23 cellular contexts compared by ENCODE assay signal in the genomic region with DNA sequence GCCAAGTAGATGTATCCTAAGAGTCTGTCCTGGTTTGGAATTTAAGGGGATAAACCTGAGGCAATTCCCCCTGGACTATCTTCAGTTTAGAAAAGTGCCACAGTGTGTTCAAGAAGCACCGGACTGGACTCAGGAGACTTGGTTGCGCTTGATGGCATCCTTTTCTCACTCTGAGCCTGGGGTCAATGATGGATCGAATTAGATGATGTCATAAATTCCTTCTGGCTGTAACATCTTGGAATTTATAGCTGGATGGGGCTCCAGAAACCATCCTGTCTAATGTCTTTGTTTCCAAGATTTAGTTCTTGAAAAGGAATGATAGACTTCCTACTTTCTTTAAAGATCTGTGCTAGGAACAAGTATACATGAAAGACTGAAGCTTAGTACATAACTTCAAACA.
A peak's percentile ranks its signal among the peaks of the same experiment; 100 is the strongest.
DNase-seq lines count a peak whose midpoint lies in the region; ATAC-seq and TF ChIP-seq lines count a peak whose summit lies in the region.
"Had no signal": no experiment of that assay in that cellular context is flagged by ENCODE, and none has a peak within 500 bp of the region (broad histone marks: within the 10 kb centered on the region; RNA-seq: fewer than 3 reads in every experiment).

No MANE protein-coding gene starts in this region.

- intact Hi-C loops in ovary (cut with DNase I): no loop called here

- H3K4me1 Mint-ChIP-seq in chondrocyte (ENCODE audit: low read depth): peaks cover 45% of the 10 kb centered on the region
- peaks cover 34% of the 10 kb centered on the region for H3K4me1 Mint-ChIP-seq in mesothelial cell of epicardium

- no peak for TF ChIP-seq EP300 in ovary (IDR thresholded peaks at IDR 0.05)

- H3K27me3 ChIP-seq in ovary: no peaks in the 10 kb centered on the region
- H3K27me3 ChIP-seq: esophagus squamous epithelium, SJSA1, suprapubic skin, uterus had no signal

- H3K9me3 ChIP-seq in ovary: no peaks in the 10 kb centered on the region
- H3K9me3 ChIP-seq: esophagus squamous epithelium, SJSA1, suprapubic skin, uterus had no signal

- peak; percentile 17 for DNase-seq in ACHN
- peak; percentile 18 for DNase-seq in HCEC 1CT
- DNase-seq in chondrocyte (ENCODE audit: low spot score): no peak
- DNase-seq in mesothelial cell of epicardium (ENCODE audit: low spot score in 2 of 2, unreplicated experiment in 2 of 2): no peak
- no peak for DNase-seq in stimulated activated naive CD4-positive, alpha-beta T cell treated with Interleukin-2 at 50 U/mL for 16 hours (lab: John Stamatoyannopoulos, UW)
- no peak for DNase-seq in left lobe of liver (ENCODE audit: low spot score)
- DNase-seq in DMS79 (lab: John Stamatoyannopoulos, UW): no peak
- no peak for DNase-seq in ovary
- DNase-seq: activated CD4-positive, alpha-beta memory T cell treated with anti-CD3 and anti-CD28 coated beads, Interleukin-2, amount 10 ng/mL, durations not matched to agents 7 days and 5 days; activated naive CD4-positive, alpha-beta T cell treated with Interleukin-2 at 50 U/mL for 16 hours; anterior cingulate cortex; central memory CD4-positive, alpha-beta T cell; effector CD8-positive, alpha-beta T cell; esophagus squamous epithelium; glutamatergic neuron; H7; left colon; NCI-H1105; NCI-H2081 treated with DMSO at 0.1 percent for 48 hours; uterus had no signal

- no peak for TF ChIP-seq POLR2A in ovary (IDR thresholded peaks at IDR 0.05)

- no peak for TF ChIP-seq CTCF in chondrocyte (IDR thresholded peaks at IDR 0.05)
- TF ChIP-seq CTCF in mesothelial cell of epicardium (IDR thresholded peaks at IDR 0.05; ENCODE audit: unreplicated experiment): no peak
- no peak for TF ChIP-seq CTCF in ovary (IDR thresholded peaks at IDR 0.05)

- 90 to 94% (median 93%) methylated on average over 3 of the region's 3 CpGs for WGBS in ovary, 3 donors

- no peaks in the 10 kb centered on the region for H3K27me3 Mint-ChIP-seq in chondrocyte (ENCODE audit: low read depth)
- H3K27me3 Mint-ChIP-seq in mesothelial cell of epicardium (ENCODE audit: low read depth): no peaks in the 10 kb centered on the region
- H3K27me3 Mint-ChIP-seq: activated CD4-positive, alpha-beta memory T cell treated with anti-CD3 and anti-CD28 coated beads, Interleukin-2, amount 10 ng/mL, durations not matched to agents 7 days and 5 days had no signal

- H3K36me3 Mint-ChIP-seq in chondrocyte (ENCODE audit: low read depth) (peaks cover 4% of the 10 kb centered on the region), mesothelial cell of epicardium (peaks cover 4% of the 10 kb centered on the region)

- H3K9me3 Mint-ChIP-seq in chondrocyte (ENCODE audit: low read depth): peaks cover 3% of the 10 kb centered on the region
- no peaks in the 10 kb centered on the region for H3K9me3 Mint-ChIP-seq in mesothelial cell of epicardium

- no peak overlapping the region for H3K27ac ChIP-seq in ovary
- H3K27ac ChIP-seq: esophagus squamous epithelium, SJSA1, suprapubic skin, uterus, VCaP had no signal

- H3K36me3 ChIP-seq in ovary: no peaks in the 10 kb centered on the region
- H3K36me3 ChIP-seq: esophagus squamous epithelium, suprapubic skin, uterus had no signal

- peak overlapping the region; percentile 63 for H3K27ac Mint-ChIP-seq in chondrocyte (ENCODE audit: unreplicated experiment)
- peak overlapping the region; percentile 49 for H3K27ac Mint-ChIP-seq in mesothelial cell of epicardium
- H3K27ac Mint-ChIP-seq: activated CD4-positive, alpha-beta memory T cell treated with anti-CD3 and anti-CD28 coated beads, Interleukin-2, amount 10 ng/mL, durations not matched to agents 7 days and 5 days had no signal

- ATAC-seq in left lobe of liver: no peak
- ATAC-seq: left colon had no signal

- peaks cover 3% of the 10 kb centered on the region for H3K4me1 ChIP-seq in ovary (ENCODE audit: insufficient read depth)

- no peak overlapping the region for H3K4me3 Mint-ChIP-seq in chondrocyte (ENCODE audit: unreplicated experiment)
- no peak overlapping the region for H3K4me3 Mint-ChIP-seq in mesothelial cell of epicardium
- H3K4me3 Mint-ChIP-seq: activated CD4-positive, alpha-beta memory T cell treated with anti-CD3 and anti-CD28 coated beads, Interleukin-2, amount 10 ng/mL, durations not matched to agents 7 days and 5 days had no signal

- H3K4me3 ChIP-seq in ovary: no peak overlapping the region
- H3K4me3 ChIP-seq: esophagus squamous epithelium, SJSA1, suprapubic skin, uterus had no signal

- in situ Hi-C loops in ACHN (cut with HindIII; ENCODE audit: low pct_ligation_motif_present, low pct_unique_long_range_greater_than_20kb, low sequenced_read_pairs): no loop called here

Comparison
In these comparisons a context has a peak if more than half of its experiments do, and no peak if none do; other contexts are left out.
1. DNase-seq: peak in ACHN (single experiment) and HCEC 1CT (single experiment); none in chondrocyte (single experiment), mesothelial cell of epicardium (0 of 2), stimulated activated naive CD4-positive, alpha-beta T cell treated with Interleukin-2 at 50 U/mL for 16 hours (single experiment), left lobe of liver (single experiment), DMS79 (single experiment) and ovary (0 of 5).